In the genomic region with DNA sequence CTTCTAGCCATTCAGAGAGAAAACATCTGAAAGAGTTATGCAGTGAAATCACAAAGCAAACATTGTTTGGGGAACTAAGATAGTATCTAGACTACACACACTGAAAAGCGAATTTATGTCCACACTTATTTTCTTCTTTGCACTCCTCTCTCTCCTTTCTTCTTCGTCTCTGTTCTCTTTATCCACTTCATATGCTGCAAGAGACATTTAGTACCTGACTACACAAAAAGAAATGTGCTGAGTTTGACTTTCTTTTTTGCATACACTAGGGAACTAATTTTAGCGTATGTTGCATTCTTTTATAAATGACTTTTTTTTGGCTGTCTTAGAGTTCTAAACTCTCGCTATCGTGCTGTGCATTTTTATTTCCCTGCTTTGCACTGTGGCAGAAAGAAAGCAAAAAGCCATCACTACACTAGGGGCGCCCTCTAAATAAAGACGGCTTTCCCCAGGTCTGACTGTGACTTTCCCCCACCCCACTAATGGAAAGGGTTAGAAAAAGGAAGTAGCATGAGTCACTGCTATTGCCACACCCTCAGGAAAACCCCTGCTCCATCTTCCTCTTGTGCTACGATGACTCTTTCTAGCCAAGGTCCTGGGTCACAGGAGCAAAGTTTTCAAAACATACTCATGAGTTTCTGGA, we compare ENCODE assay signal across 8 cellular contexts.
DNase-seq lines count a peak whose midpoint lies in the region; ATAC-seq, FAIRE-seq and TF ChIP-seq lines count a peak whose summit lies in the region.

No MANE protein-coding gene starts in this region.

- DNase-seq in CD8-positive, alpha-beta memory T cell, result peak in 4 of 5 donors; percentile 16 to 70 (median 29)
- DNase-seq in GM20000 (ENCODE audit: low spot score) (peak; percentile 79), T-helper 2 cell (peak in 4 of 5 experiments; percentile 9 to 77 (median 38)), astrocyte of the cerebellum (ENCODE audit: low read depth) (peak; percentile 51), kidney (no peak), G401 (ENCODE audit: low spot score) (no peak)
- peak; percentile 47 to 65 (median 56) for DNase-seq in stimulated activated CD4-positive, alpha-beta T cell treated with anti-CD3 and anti-CD28 coated beads, TNF-alpha, amount 100 ng/mL, for 24 hours (ENCODE audit: low read depth in 3 of 3)

- H3K27ac Mint-ChIP-seq in CD8-positive, alpha-beta memory T cell, result peak overlapping the region; percentile 5 to 84 (median 56)

- TF ChIP-seq CTCF in GM20000 (IDR thresholded peaks at IDR 0.05; ENCODE audit: extremely low read depth, missing control alignments) (peak; percentile 49), astrocyte of the cerebellum (IDR thresholded peaks at IDR 0.05; ENCODE audit: low read depth, low read length, missing control alignments) (peak; percentile 39), kidney (IDR thresholded peaks at IDR 0.05; ENCODE audit: borderline replicate concordance, extremely low read depth, insufficient read depth) (no peak)

- H3K4me3 ChIP-seq in CD8-positive, alpha-beta memory T cell (ENCODE audit: low read length), result peak overlapping the region; percentile 43
- H3K4me3 ChIP-seq in astrocyte of the cerebellum (ENCODE audit: low read depth, low read length), result no peak overlapping the region
- peak overlapping the region; percentile 21 to 53 for H3K4me3 ChIP-seq in kidney (ENCODE audit: low read length in 2 of 2)

- peak overlapping the region; percentile 55 to 87 (median 73) for H3K4me3 Mint-ChIP-seq in CD8-positive, alpha-beta memory T cell

- no peaks in the 10 kb centered on the region for H3K9me3 ChIP-seq in CD8-positive, alpha-beta memory T cell (ENCODE audit: low read length)
- peaks cover 2 to 3% of the 10 kb centered on the region in 2 donors for H3K9me3 ChIP-seq in kidney (ENCODE audit: control insufficient read depth in 1 of 2, low read length in 2 of 2)

- in situ Hi-C loops in astrocyte of the cerebellum (cut with HindIII; ENCODE audit: low sequenced_read_pairs) (no loop called here), G401 (cut with HindIII; ENCODE audit: low sequenced_read_pairs) (no loop called here)

- H3K36me3 ChIP-seq in CD8-positive, alpha-beta memory T cell (ENCODE audit: insufficient read depth, low read length), result no peaks in the 10 kb centered on the region
- no peaks in the 10 kb centered on the region for H3K36me3 ChIP-seq in kidney (ENCODE audit: control insufficient read depth in 1 of 2, insufficient read depth in 2 of 2, low read length in 2 of 2)

- peaks cover 18 to 30% (median 27%) of the 10 kb centered on the region in 5 donors for H3K9me3 Mint-ChIP-seq in CD8-positive, alpha-beta memory T cell

- no peak overlapping the region for H3K9ac ChIP-seq in kidney (ENCODE audit: low read length in 2 of 2)

- peaks cover 16% of the 10 kb centered on the region for H3K4me1 ChIP-seq in CD8-positive, alpha-beta memory T cell (ENCODE audit: insufficient read depth, low read length)
- H3K4me1 ChIP-seq in kidney (ENCODE audit: control insufficient read depth in 1 of 2, insufficient read depth in 1 of 2, low read depth in 1 of 2, low read length in 2 of 2), result no peaks in the 10 kb centered on the region

- H3K36me3 Mint-ChIP-seq in CD8-positive, alpha-beta memory T cell, result peaks cover 0 to 16% (median 0%) of the 10 kb centered on the region in 3 donors

- H3K27me3 ChIP-seq in CD8-positive, alpha-beta memory T cell (ENCODE audit: insufficient read depth, low read length, poor library complexity, severe bottlenecking), result no peaks in the 10 kb centered on the region

- peak; percentile 87 for ATAC-seq in HG03575 (IDR thresholded peaks at IDR 0.05; ENCODE audit: extremely low read depth, insufficient number of reproducible peaks, low FRiP score, unreplicated experiment)

- no peak overlapping the region for H3K27ac ChIP-seq in CD8-positive, alpha-beta memory T cell (ENCODE audit: low read depth, low read length)
- peak overlapping the region in 1 of 2 donors; percentile 63 for H3K27ac ChIP-seq in kidney (ENCODE audit: low read depth in 2 of 2, low read length in 2 of 2)

- H3K4me1 Mint-ChIP-seq in CD8-positive, alpha-beta memory T cell, result peaks cover 14 to 22% (median 20%) of the 10 kb centered on the region in 3 donors

- POLR2A ChIA-PET in CD8-positive, alpha-beta memory T cell (lab: Charles Lee), result interaction anchor here (0.5 kb wide), 1 partner anchor 157 kb away, joined by 3 read pairs; no protein-coding TSS in a partner anchor

- no peak for FAIRE-seq in kidney (lab: Jason Lieb, UNC)

- CTCF ChIA-PET in CD8-positive, alpha-beta memory T cell (lab: Charles Lee), result no interaction called here

- H3K27me3 Mint-ChIP-seq in CD8-positive, alpha-beta memory T cell, result peaks cover 5 to 8% of the 10 kb centered on the region in 2 donors

- intact Hi-C loops in kidney (cut with DNase I), result no loop called here

Comparison
In these comparisons a context has a peak if more than half of its experiments do, and no peak if none do; other contexts are left out.
1. DNase-seq: peak in CD8-positive, alpha-beta memory T cell (4 of 5), GM20000 (single experiment), T-helper 2 cell (4 of 5), astrocyte of the cerebellum (single experiment) and stimulated activated CD4-positive, alpha-beta T cell treated with anti-CD3 and anti-CD28 coated beads, TNF-alpha, amount 100 ng/mL, for 24 hours (3 of 3); none in kidney (single experiment) and G401 (single experiment).